17 cellular contexts compared by ENCODE assay signal in genomic region chr1:60073605-60074278, GRCh38. TPM values are rescaled to one million over a fixed set of nuclear protein-coding genes. Genes with fewer than 3 reads are reported as not detected.
DNase-seq lines count a peak whose midpoint lies in the region; ATAC-seq, FAIRE-seq and TF ChIP-seq lines count a peak whose summit lies in the region.
"Had no signal": no experiment of that assay in that cellular context is flagged by ENCODE, and none has a peak within 500 bp of the region (broad histone marks: within the 10 kb centered on the region; RNA-seq: fewer than 3 reads in every experiment).

Gene C1orf87, minus strand, starts transcription at chr1:60073770. Its CDS starts 1,127 bp downstream, at chr1:60072643.

- no peaks in the 10 kb centered on the region for H3K9me3 ChIP-seq in iPS-18c (ENCODE audit: control insufficient read depth, insufficient read depth, low read length)
- no peaks in the 10 kb centered on the region for H3K9me3 ChIP-seq in small intestine (ENCODE audit: control insufficient read depth, low read depth)

- WGBS in small intestine, 3 donors, result 19 to 23% (median 20%) methylated on average over 30 to 36 of the region's 36 CpGs

- H3K4me3 ChIP-seq in bronchial epithelial cell (ENCODE audit: low read depth, low read length) (no peak within 1 kb of the TSS), iPS-18c (ENCODE audit: insufficient read depth, low read depth, low read length) (peak within 1 kb of the TSS; percentile 73), small intestine (ENCODE audit: low read depth in 1 of 2, low read length in 2 of 2) (no peak within 1 kb of the TSS)

- H3K4me1 ChIP-seq in small intestine (ENCODE audit: control insufficient read depth in 2 of 2, insufficient read depth in 1 of 2, low read depth in 1 of 2, low read length in 1 of 2), result no peaks in the 10 kb centered on the region

- ATAC-seq in GM21367 (IDR thresholded peaks at IDR 0.05; ENCODE audit: unreplicated experiment), result no peak

- H3K27me3 ChIP-seq in bronchial epithelial cell (ENCODE audit: control insufficient read depth, insufficient read depth, low read length) (peaks cover 6% of the 10 kb centered on the region), small intestine (ENCODE audit: control insufficient read depth in 2 of 2, insufficient read depth in 2 of 2, low read length in 2 of 2) (peaks cover 0 to 22% of the 10 kb centered on the region in 2 donors)

- no peak for TF ChIP-seq CTCF in bronchial epithelial cell (IDR thresholded peaks at IDR 0.05; ENCODE audit: insufficient read depth, low read length, severe bottlenecking)

- DNase-seq in activated CD4-positive, alpha-beta T cell treated with anti-CD3 and anti-CD28 coated beads for 48 hours, result peak; percentile 6
- DNase-seq in activated CD4-positive, alpha-beta T cell treated with anti-CD3 and anti-CD28 coated beads, Interleukin-2, amount 50 U/mL, for 1 hour, result no peak
- DNase-seq in bronchial epithelial cell (ENCODE audit: low read depth) (no peak), small intestine (peak; percentile 6), UCSD-AML1 (lab: John Stamatoyannopoulos, UW; ENCODE audit: unreplicated experiment) (no peak), Kasumi-1 (lab: John Stamatoyannopoulos, UW) (no peak)
- DNase-seq: COR-L47, NCI-H1930 had no signal

- no peaks in the 10 kb centered on the region for H3K36me3 ChIP-seq in bronchial epithelial cell (ENCODE audit: control insufficient read depth, insufficient read depth, low read length)
- no peaks in the 10 kb centered on the region for H3K36me3 ChIP-seq in small intestine (ENCODE audit: control insufficient read depth in 2 of 2, insufficient read depth in 2 of 2, low read length in 2 of 2)

- no peak within 1 kb of the TSS for H3K27ac ChIP-seq in small intestine (ENCODE audit: low read depth in 1 of 2, low read length in 1 of 2)
- H3K27ac ChIP-seq: KMS-11 had no signal

- FAIRE-seq in bronchial epithelial cell (lab: Jason Lieb, UNC) (peak; percentile 32), small intestine (lab: Jason Lieb, UNC) (no peak)
- FAIRE-seq: A204.1, islet of Langerhans had no signal

RNA-seq across cellular contexts. Expression of gene C1orf87, which starts in this region (rescaled TPM):
- not detected in 2 replicates for total RNA-seq in bronchial epithelial cell
- polyA plus RNA-seq in small intestine, result not detected
- total RNA-seq: activated T-helper 1 cell treated with anti-CD3 and anti-CD28 coated beads, Interleukin-12 subunit alpha, Interleukin-12 subunit beta, Interleukin-2, Interleukin-4 antibody, amounts not matched to agents 30 ng/mL and 10 ng/mL and 1 ng/mL, durations not matched to agents 14 hours and 24 hours and 36 hours; neural crest cell; ureter had no signal
- polyA plus RNA-seq: esophagus had no signal

Comparison
In these comparisons a context has a peak if more than half of its experiments do, and no peak if none do; other contexts are left out.
1. Peak in DNase-seq in small intestine; RNA of the gene not detected or under 1 TPM.